Comparison of ENCODE assay signal across 35 cellular contexts in genomic region chr20:55266361-55266760, GRCh38.
"Had no signal": no experiment of that assay in that cellular context is flagged by ENCODE, and none has a peak within 500 bp of the region (broad histone marks: within the 10 kb centered on the region; RNA-seq: fewer than 3 reads in every experiment).

No MANE protein-coding gene starts in this region.

- FAIRE-seq: colon had no signal

- H3K27ac Mint-ChIP-seq: activated B cell treated with CpG ODN at 0.5 μM for 24 hours; activated CD4-positive, alpha-beta memory T cell treated with anti-CD3 and anti-CD28 coated beads for 36 hours; activated CD4-positive, alpha-beta T cell treated with anti-CD3 and anti-CD28 coated beads, Interleukin-2, amount 10 ng/mL, durations not matched to agents 24 days and 14 days; activated CD8-positive, alpha-beta memory T cell treated with anti-CD3 and anti-CD28 coated beads, Interleukin-2, amount 10 ng/mL, durations not matched to agents 7 days and 5 days; activated CD8-positive, alpha-beta T cell treated with anti-CD3 and anti-CD28 coated beads, Interleukin-2, amount 10 ng/mL, durations not matched to agents 7 days and 5 days; activated naive CD4-positive, alpha-beta T cell treated with anti-CD3 and anti-CD28 coated beads for 36 hours; activated naive CD4-positive, alpha-beta T cell treated with anti-CD3 and anti-CD28 coated beads, Interleukin-2, amount 50 U/mL, for 24 hours; activated naive CD8-positive, alpha-beta T cell treated with anti-CD3 and anti-CD28 coated beads for 36 hours; activated naive CD8-positive, alpha-beta T cell treated with anti-CD3 and anti-CD28 coated beads, Interleukin-2, amount 50 U/mL, for 24 hours; activated T-helper 1 cell treated with anti-CD3 and anti-CD28 coated beads, Interleukin-12 subunit alpha, Interleukin-12 subunit beta, Interleukin-2, Interleukin-4 antibody, amounts not matched to agents 30 ng/mL and 10 ng/mL and 1 ng/mL, durations not matched to agents 14 hours and 24 hours and 36 hours; activated T-helper 2 cell treated with anti-CD3 and anti-CD28 coated beads, Interferon-gamma antibody, Interleukin-2, Interleukin-4, amounts not matched to agents 10 μg/mL and 5 μg/mL and 100 μg/mL, durations not matched to agents 14 hours and 24 hours and 36 hours; effector memory CD8-positive, alpha-beta T cell; T-helper 2 cell treated with Interferon-gamma antibody and Interleukin-4, amounts not matched to agents 5 μg/mL and 100 μg/mL, for 36 hours had no signal

- H3K27ac ChIP-seq: adrenal gland, body of pancreas, esophagus muscularis mucosa, foreskin keratinocyte, gastrocnemius medialis, heart left ventricle, WERI-Rb-1 had no signal

- H3K36me3 Mint-ChIP-seq: activated CD4-positive, alpha-beta memory T cell treated with anti-CD3 and anti-CD28 coated beads for 36 hours; activated CD8-positive, alpha-beta memory T cell treated with anti-CD3 and anti-CD28 coated beads, Interleukin-2, amount 10 ng/mL, durations not matched to agents 7 days and 5 days; activated naive CD4-positive, alpha-beta T cell treated with anti-CD3 and anti-CD28 coated beads, Interleukin-2, amount 50 U/mL, for 24 hours; activated naive CD8-positive, alpha-beta T cell treated with anti-CD3 and anti-CD28 coated beads for 36 hours had no signal

- H3K4me3 ChIP-seq: adrenal gland, body of pancreas, esophagus muscularis mucosa, gastrocnemius medialis, heart left ventricle had no signal

- DNase-seq: activated B cell treated with CpG ODN at 0.5 μM for 24 hours; activated CD4-positive, alpha-beta memory T cell treated with anti-CD3 and anti-CD28 coated beads for 36 hours; activated CD4-positive, alpha-beta T cell treated with anti-CD3 and anti-CD28 coated beads, Interleukin-2, amount 10 ng/mL, durations not matched to agents 24 days and 14 days; activated CD8-positive, alpha-beta memory T cell treated with anti-CD3 and anti-CD28 coated beads, Interleukin-2, amount 10 ng/mL, durations not matched to agents 7 days and 5 days; activated CD8-positive, alpha-beta memory T cell treated with anti-CD3 and anti-CD28 coated beads, Interleukin-2, amount 50 U/mL, for 4 hours; activated CD8-positive, alpha-beta T cell treated with anti-CD3 and anti-CD28 coated beads, Interleukin-2, amount 10 ng/mL, durations not matched to agents 7 days and 5 days; activated effector memory CD4-positive, alpha-beta T cell treated with anti-CD3 and anti-CD28 coated beads, Interleukin-2, amount 50 U/mL, for 16 hours; activated naive CD4-positive, alpha-beta T cell treated with anti-CD3 and anti-CD28 coated beads for 36 hours; activated naive CD8-positive, alpha-beta T cell treated with anti-CD3 and anti-CD28 coated beads for 36 hours; activated naive CD8-positive, alpha-beta T cell treated with anti-CD3 and anti-CD28 coated beads, Interleukin-2, amount 50 U/mL, for 24 hours; activated T-cell treated with anti-CD3 and anti-CD28 coated beads, Interleukin-2, amount 50 U/mL, for 1 hour; activated T-cell treated with anti-CD3 and anti-CD28 coated beads, Interleukin-2, amount 50 U/mL, for 48 hours; adrenal gland; amygdala; aorta; body of pancreas; caudate nucleus; cortex of kidney; dermis blood vessel endothelial cell; effector CD4-positive, alpha-beta T cell; effector memory CD8-positive, alpha-beta T cell; erythroblast; foreskin keratinocyte; gastrocnemius medialis; glutamatergic neuron; heart left ventricle; T1000; WERI-Rb-1 had no signal

- H3K27me3 Mint-ChIP-seq: activated B cell treated with CpG ODN at 0.5 μM for 24 hours; activated CD4-positive, alpha-beta memory T cell treated with anti-CD3 and anti-CD28 coated beads for 36 hours; activated CD4-positive, alpha-beta T cell treated with anti-CD3 and anti-CD28 coated beads, Interleukin-2, amount 10 ng/mL, durations not matched to agents 24 days and 14 days; activated CD8-positive, alpha-beta memory T cell treated with anti-CD3 and anti-CD28 coated beads, Interleukin-2, amount 10 ng/mL, durations not matched to agents 7 days and 5 days; activated naive CD8-positive, alpha-beta T cell treated with anti-CD3 and anti-CD28 coated beads for 36 hours; activated naive CD8-positive, alpha-beta T cell treated with anti-CD3 and anti-CD28 coated beads, Interleukin-2, amount 50 U/mL, for 24 hours; effector memory CD8-positive, alpha-beta T cell had no signal

- H3K9me3 ChIP-seq: adrenal gland, body of pancreas, esophagus muscularis mucosa, gastrocnemius medialis had no signal

- H3K36me3 ChIP-seq: adrenal gland, esophagus muscularis mucosa, gastrocnemius medialis, heart left ventricle, WERI-Rb-1 had no signal

- H3K4me3 Mint-ChIP-seq: activated B cell treated with CpG ODN at 0.5 μM for 24 hours; activated CD4-positive, alpha-beta memory T cell treated with anti-CD3 and anti-CD28 coated beads for 36 hours; activated CD4-positive, alpha-beta T cell treated with anti-CD3 and anti-CD28 coated beads, Interleukin-2, amount 10 ng/mL, durations not matched to agents 24 days and 14 days; activated CD8-positive, alpha-beta memory T cell treated with anti-CD3 and anti-CD28 coated beads, Interleukin-2, amount 10 ng/mL, durations not matched to agents 7 days and 5 days; activated CD8-positive, alpha-beta T cell treated with anti-CD3 and anti-CD28 coated beads, Interleukin-2, amount 10 ng/mL, durations not matched to agents 7 days and 5 days; activated naive CD4-positive, alpha-beta T cell treated with anti-CD3 and anti-CD28 coated beads for 36 hours; activated naive CD4-positive, alpha-beta T cell treated with anti-CD3 and anti-CD28 coated beads, Interleukin-2, amount 50 U/mL, for 24 hours; activated naive CD8-positive, alpha-beta T cell treated with anti-CD3 and anti-CD28 coated beads for 36 hours; activated naive CD8-positive, alpha-beta T cell treated with anti-CD3 and anti-CD28 coated beads, Interleukin-2, amount 50 U/mL, for 24 hours; activated T-helper 1 cell treated with anti-CD3 and anti-CD28 coated beads, Interleukin-12 subunit alpha, Interleukin-12 subunit beta, Interleukin-2, Interleukin-4 antibody, amounts not matched to agents 30 ng/mL and 10 ng/mL and 1 ng/mL, durations not matched to agents 14 hours and 24 hours and 36 hours; effector memory CD8-positive, alpha-beta T cell; T-helper 2 cell treated with Interferon-gamma antibody and Interleukin-4, amounts not matched to agents 5 μg/mL and 100 μg/mL, for 36 hours had no signal

- H3K27me3 ChIP-seq: adrenal gland, body of pancreas, esophagus muscularis mucosa, foreskin keratinocyte, gastrocnemius medialis, heart left ventricle had no signal

- H3K4me1 Mint-ChIP-seq: activated B cell treated with CpG ODN at 0.5 μM for 24 hours; activated CD4-positive, alpha-beta T cell treated with anti-CD3 and anti-CD28 coated beads, Interleukin-2, amount 10 ng/mL, durations not matched to agents 24 days and 14 days; activated CD8-positive, alpha-beta memory T cell treated with anti-CD3 and anti-CD28 coated beads, Interleukin-2, amount 10 ng/mL, durations not matched to agents 7 days and 5 days; activated naive CD4-positive, alpha-beta T cell treated with anti-CD3 and anti-CD28 coated beads, Interleukin-2, amount 50 U/mL, for 24 hours; activated naive CD8-positive, alpha-beta T cell treated with anti-CD3 and anti-CD28 coated beads for 36 hours; activated naive CD8-positive, alpha-beta T cell treated with anti-CD3 and anti-CD28 coated beads, Interleukin-2, amount 50 U/mL, for 24 hours had no signal

- ATAC-seq: activated CD4-positive, CD25-positive, alpha-beta regulatory T cell treated with anti-CD3 and anti-CD28 coated beads, Interleukin-2, amount 50 U/mL, for 24 hours; activated CD8-positive, alpha-beta memory T cell treated with anti-CD3 and anti-CD28 coated beads, Interleukin-2, amount 10 ng/mL, durations not matched to agents 7 days and 5 days; activated CD8-positive, alpha-beta T cell treated with anti-CD3 and anti-CD28 coated beads, Interleukin-2, amount 10 ng/mL, durations not matched to agents 7 days and 5 days; activated naive CD8-positive, alpha-beta T cell treated with anti-CD3 and anti-CD28 coated beads, Interleukin-2, amount 50 U/mL, for 24 hours; body of pancreas; effector memory CD8-positive, alpha-beta T cell; foreskin keratinocyte; gastrocnemius medialis; heart left ventricle had no signal

- H3K4me1 ChIP-seq: adrenal gland, body of pancreas, esophagus muscularis mucosa, foreskin keratinocyte, gastrocnemius medialis had no signal
